In genomic region chr22:20380486-20380885, GRCh38 we compare ENCODE assay signal across 20 cellular contexts. TPM values are rescaled to one million over a fixed set of nuclear protein-coding genes. Genes with fewer than 3 reads are reported as not detected.
A peak's percentile ranks its signal among the peaks of the same experiment; 100 is the strongest.
DNase-seq lines count a peak whose midpoint lies in the region; ATAC-seq, FAIRE-seq and TF ChIP-seq lines count a peak whose summit lies in the region.
"Had no signal": no experiment of that assay in that cellular context is flagged by ENCODE, and none has a peak within 500 bp of the region (broad histone marks: within the 10 kb centered on the region; RNA-seq: fewer than 3 reads in every experiment).

No MANE protein-coding gene starts in this region.

- H3K4me1 ChIP-seq in HEK293 (ENCODE audit: control insufficient read depth, insufficient read depth, low read length) = no peaks in the 10 kb centered on the region
- peaks cover 4% of the 10 kb centered on the region; the same call in 1 of the 2 replicates for H3K4me1 ChIP-seq in GM12878 (ENCODE audit: control insufficient read depth, insufficient read depth, low read length)

- no peak for TF ChIP-seq RAD21 in GM12878 (IDR thresholded peaks at IDR 0.05; ENCODE audit: insufficient read depth, low read depth, low read length)

- no peak overlapping the region for H2AFZ ChIP-seq in GM12878 (ENCODE audit: control insufficient read depth, low read depth, low read length)

- no peaks in the 10 kb centered on the region for H3K79me2 ChIP-seq in GM12878 (ENCODE audit: control insufficient read depth, insufficient read depth, low read length)

- H3K9me3 ChIP-seq in HEK293 (ENCODE audit: control insufficient read depth, insufficient read depth, low read depth, low read length) = no peaks in the 10 kb centered on the region
- no peaks in the 10 kb centered on the region for H3K9me3 ChIP-seq in GM12878 (replicated peaks; ENCODE audit: control insufficient read depth, insufficient read depth, low read length)

- RAD21 ChIA-PET in GM12878 (lab: Charles Lee; ENCODE audit: unreplicated experiment) = no interaction called here

- TF ChIP-seq POLR2A in GM12878 (IDR thresholded peaks at IDR 0.05; ENCODE audit: low read depth, low read length) = no peak

- no peaks in the 10 kb centered on the region for H4K20me1 ChIP-seq in GM12878 (ENCODE audit: control insufficient read depth, insufficient read depth)

- H3K4me3 ChIP-seq in HEK293 (ENCODE audit: low read depth, low read length) (no peak overlapping the region), GM12878 (no peak overlapping the region)

- ATAC-seq in GM12878 (no peak), HG02610 (IDR thresholded peaks at IDR 0.05; ENCODE audit: unreplicated experiment) (no peak)
- ATAC-seq: T-helper 17 cell had no signal

- DNase-seq in NCI-H2171 (lab: John Stamatoyannopoulos, UW) (peak; percentile 37), GM12878 (ENCODE audit: low read depth, low spot score) (no peak), islet precursor cell (peak; percentile 26), C1 segment of cervical spinal cord (lab: John Stamatoyannopoulos, UW) (no peak), NOMO-1 treated with dmso at 0.1 percent for 144 hours (lab: John Stamatoyannopoulos, UW; ENCODE audit: unreplicated experiment) (no peak)
- DNase-seq in activated CD4-positive, alpha-beta T cell treated with anti-CD3 and anti-CD28 coated beads, Interleukin-2, amount 50 U/mL, for 1 hour = no peak
- DNase-seq: ACHN; AML-193; CD4-positive, CD25-positive, alpha-beta regulatory T cell; GOT3; HFFc6; Karpas-422; NCI-H1417 treated with DMSO at 0.1 percent for 48 hours; NCI-H2029; NCI-H2227 treated with DMSO at 0.1 percent for 48 hours; NCI-H524; T-helper 17 cell had no signal

- 0 out of 2 replicates have a peak overlapping the region, but pooled peaks have one; percentile 22 for H3K4me2 ChIP-seq in GM12878 (ENCODE audit: control insufficient read depth, insufficient read depth)

- CTCF ChIA-PET in HEK293 (lab: Yijun Ruan, JAX) (interaction anchor here (0.7 to 1.3 kb wide), 3 partner anchors 38 to 641 kb away, joined by 3 read pairs; no protein-coding TSS in a partner anchor), GM12878 (lab: Yijun Ruan, JAX) (interaction anchor here (1.1 kb wide), 1 partner anchor 38 kb away, joined by 3 read pairs; no protein-coding TSS in a partner anchor)

- SMC1A ChIA-PET in GM12878 (lab: Charles Lee; ENCODE audit: uncharacterized antibody, unreplicated experiment) = interaction anchor here (1.2 kb wide), 1 partner anchor 18 kb away, joined by 5 read pairs; no protein-coding TSS in a partner anchor

- FAIRE-seq in GM12878 (lab: Jason Lieb, UNC) = no peak

- TF ChIP-seq CTCF in HEK293 (tag by site-specific recombination; IDR thresholded peaks at IDR 0.05) (no peak), GM12878 (IDR thresholded peaks at IDR 0.05 in 2 of 3, conservative IDR thresholded peaks at IDR 0.05 in 1 of 3; ENCODE audit: control insufficient read depth in 2 of 3, extremely low read depth in 1 of 3, insufficient read depth in 1 of 3, low read depth in 3 of 3, low read length in 3 of 3) (no peak)

- no peak overlapping the region for H3K9ac ChIP-seq in GM12878 (ENCODE audit: control insufficient read depth, insufficient read depth, low read length)

- intact Hi-C loops in GM12878 (cut with micrococcal nuclease; ENCODE audit: unreplicated experiment) = no loop called here

- TF ChIP-seq EP300 in GM12878 (IDR thresholded peaks at IDR 0.05; ENCODE audit: borderline replicate concordance in 1 of 2, control insufficient read depth in 1 of 2, low read depth in 2 of 2, low read length in 2 of 2) = no peak

- in situ Hi-C loops in GM12878 (cut with MboI) = no loop called here

- H3K27ac ChIP-seq in HEK293 (ENCODE audit: extremely low read depth, low read depth, low read length) (no peak overlapping the region), GM12878 (ENCODE audit: control insufficient read depth, insufficient read depth) (no peak overlapping the region)

- 0% methylated on average over 1 of the region's 1 CpG for WGBS in GM12878 (ENCODE audit: insufficient coverage, insufficient replicate concordance, low lambda C conversion rate, missing lambda C conversion rate)

- no TSS peak for BruUV-seq in GM12878 (replicated peaks; lab: Mats Ljungman, UMichigan)

- H3K27me3 ChIP-seq in GM12878 (replicated peaks in 1 of 2; ENCODE audit: control insufficient read depth in 2 of 2, insufficient read depth in 2 of 2, low read length in 1 of 2) = peaks cover 0 to 3% of the 10 kb centered on the region in 2 experiments; a peak in 1 of 4 replicates

- no peaks in the 10 kb centered on the region for H3K36me3 ChIP-seq in HEK293 (ENCODE audit: control insufficient read depth in 2 of 2, insufficient read depth in 1 of 2, low read length in 2 of 2)
- H3K36me3 ChIP-seq in GM12878 (ENCODE audit: control insufficient read depth in 2 of 2, insufficient read depth in 2 of 2, low read length in 1 of 2) = no peaks in the 10 kb centered on the region

- POLR2A ChIA-PET in HEK293 (lab: Yijun Ruan, JAX) (interaction anchor here (1.0 kb wide), 2 partner anchors 13 to 61 kb away, joined by 3 read pairs; partner anchors contain the start of gene DGCR6L), GM12878 (lab: Charles Lee) (no interaction called here)

TF ChIP-seq in HEK293, 187 proteins besides CTCF, POLR2A, EP300 and RAD21:
- TF ChIP-seq SCRT1 (tag by site-specific recombination; IDR thresholded peaks at IDR 0.05; ENCODE audit: borderline replicate concordance) (peak; percentile 75; the same call in 1 of the 2 replicates), ZNF121 (tag by site-specific recombination; IDR thresholded peaks at IDR 0.05) (no peak), GLIS1 (tag by site-specific recombination; IDR thresholded peaks at IDR 0.05) (no peak), ZFP69B (tag by site-specific recombination; IDR thresholded peaks at IDR 0.05) (no peak), GFI1B (tag by site-specific recombination; IDR thresholded peaks at IDR 0.05) (no peak), SCRT2 (tag by site-specific recombination; IDR thresholded peaks at IDR 0.05) (peak; percentile 85)

TF ChIP-seq in GM12878, 131 proteins besides CTCF, POLR2A, EP300 and RAD21 (continues in another document):
- TF ChIP-seq SUZ12 (IDR thresholded peaks at IDR 0.05; ENCODE audit: unreplicated experiment) = no peak

RNA-seq across cellular contexts. Expression of gene ZNF74, which starts 13.5 kb away (rescaled TPM):
- 13.4 and 18.4 TPM in 2 replicates for total RNA-seq in GM12878 (2013; cell fraction: nucleolus; rRNA removed)
- total RNA-seq in GM12878 (2014; rRNA removed) (8.0 and 8.6 TPM in 2 replicates), GM12878 (2014; rRNA removed; fragmentation: Illumina TruSeq; extraction: Trizol) (3.7 and 4.0 TPM in 2 replicates), GM12878 (2021) (8.3 and 9.3 TPM in 2 replicates)
- polyA plus RNA-seq in GM12878 (2011; ENCODE audit: low read depth) = 1.3 TPM
- polyA plus RNA-seq in GM12878 (2011; rRNA removed) (2.9 and 4.4 TPM in 2 replicates), GM12878 (2014; fragmentation: Illumina TruSeq; extraction: Trizol) (1.6 and 3.0 TPM in 2 replicates), GM12878 (2014; fragmentation: Nextera tagmentation; extraction: Ambion mirVana) (under 1 TPM; 0.37 to 0.73 TPM), GM12878 (2014; rRNA removed) (7.0 and 7.4 TPM in 2 replicates), GM12878 (2016; fragmentation: Nextera tagmentation; extraction: Ambion mirVana) (1 to 10 TPM; 5.8 to 6.2 TPM)
- 5.6 and 8.6 TPM in 2 replicates for polyA plus RNA-seq in GM12878 (2011; cell fraction: cytosol; rRNA removed)
- 5.9 and 7.3 TPM in 2 replicates for polyA plus RNA-seq in GM12878 (2011; cell fraction: nucleus; rRNA removed)
- 2.4 and 4.1 TPM in 2 replicates for polyA plus RNA-seq in GM12878 (2012)
- polyA minus RNA-seq in GM12878 (2011; rRNA and poly(A)+ RNA removed) = 4.2 and 8.0 TPM in 2 replicates
- polyA minus RNA-seq in GM12878 (2011; cell fraction: cytosol; rRNA and poly(A)+ RNA removed) = 3.4 and 3.5 TPM in 2 replicates
- polyA minus RNA-seq in GM12878 (2011; cell fraction: nucleus; rRNA and poly(A)+ RNA removed) = 2.3 and 4.3 TPM in 2 replicates
- total RNA-seq: OCI-LY7 had no signal

RNA-seq across cellular contexts. Expression of gene SCARF2, which starts 57.1 kb away (rescaled TPM):
- total RNA-seq in GM12878 (2013; cell fraction: nucleolus; rRNA removed) = 1.1 and 1.2 TPM in 2 replicates
- total RNA-seq in GM12878 (2014; rRNA removed) (0.17 and 0.27 TPM in 2 replicates), GM12878 (2014; rRNA removed; fragmentation: Illumina TruSeq; extraction: Trizol) (not detected in 2 replicates), GM12878 (2021) (0.45 and 0.74 TPM in 2 replicates)
- polyA plus RNA-seq in GM12878 (2011; ENCODE audit: low read depth) = not detected
- polyA plus RNA-seq in GM12878 (2011; rRNA removed) (0.01 TPM in 1 of 2 replicates, not detected in the other), GM12878 (2014; fragmentation: Illumina TruSeq; extraction: Trizol) (not detected in 2 replicates), GM12878 (2014; fragmentation: Nextera tagmentation; extraction: Ambion mirVana) (not detected), GM12878 (2014; rRNA removed) (0.38 and 0.89 TPM in 2 replicates), GM12878 (2016; fragmentation: Nextera tagmentation; extraction: Ambion mirVana) (under 1 TPM in 1 of 2 experiments, not detected in 1; 0.09 TPM)
- polyA plus RNA-seq in GM12878 (2011; cell fraction: cytosol; rRNA removed) = 0.09 and 0.17 TPM in 2 replicates
- 0.58 and 0.73 TPM in 2 replicates for polyA plus RNA-seq in GM12878 (2011; cell fraction: nucleus; rRNA removed)
- polyA plus RNA-seq in GM12878 (2012) = 0.20 and 0.27 TPM in 2 replicates
- 0.10 TPM in 1 of 2 replicates, not detected in the other for polyA minus RNA-seq in GM12878 (2011; rRNA and poly(A)+ RNA removed)
- not detected in 2 replicates for polyA minus RNA-seq in GM12878 (2011; cell fraction: cytosol; rRNA and poly(A)+ RNA removed)
- 0.29 TPM in 1 of 2 replicates, not detected in the other for polyA minus RNA-seq in GM12878 (2011; cell fraction: nucleus; rRNA and poly(A)+ RNA removed)

Comparison
In these comparisons a context has a peak if more than half of its experiments do, and no peak if none do; other contexts are left out.
1. DNase-seq: peak in NCI-H2171 (single experiment) and islet precursor cell (single experiment); none in GM12878 (single experiment), C1 segment of cervical spinal cord (0 of 14), activated CD4-positive, alpha-beta T cell treated with anti-CD3 and anti-CD28 coated beads, Interleukin-2, amount 50 U/mL, for 1 hour (single experiment) and NOMO-1 treated with dmso at 0.1 percent for 144 hours (single experiment).